Comparison of ENCODE assay signal across 15 cellular contexts in genomic region chr10:126203746-126204145, GRCh38.
"Had no signal": no experiment of that assay in that cellular context is flagged by ENCODE, and none has a peak within 500 bp of the region (broad histone marks: within the 10 kb centered on the region; RNA-seq: fewer than 3 reads in every experiment).

No MANE protein-coding gene starts in this region.

- H3K9me3 ChIP-seq: heart left ventricle, right lobe of liver, spleen, upper lobe of right lung had no signal

- H3K9me3 Mint-ChIP-seq: naive B cell had no signal

- H3K36me3 ChIP-seq: heart left ventricle, right lobe of liver, spleen, upper lobe of right lung, WERI-Rb-1 had no signal

- H3K27ac Mint-ChIP-seq: naive B cell, progenitor cell of endocrine pancreas, T-cell had no signal

- H3K27me3 Mint-ChIP-seq: T-cell had no signal

- H3K27me3 ChIP-seq: heart left ventricle, right lobe of liver, spleen, upper lobe of right lung had no signal

- H3K4me3 Mint-ChIP-seq: naive B cell, T-cell had no signal

- H3K4me1 ChIP-seq: right lobe of liver, spleen, upper lobe of right lung had no signal

- ATAC-seq: heart left ventricle, right lobe of liver, T-cell, upper lobe of right lung had no signal

- H3K36me3 Mint-ChIP-seq: naive B cell, T-cell had no signal

- H3K4me1 Mint-ChIP-seq: naive B cell, T-cell had no signal

- H3K27ac ChIP-seq: heart left ventricle, right lobe of liver, SK-N-MC, spleen, upper lobe of right lung, WERI-Rb-1 had no signal

- H3K4me3 ChIP-seq: heart left ventricle, right lobe of liver, SK-N-MC, spleen, upper lobe of right lung had no signal

- DNase-seq: activated CD4-positive, alpha-beta T cell treated with anti-CD3 and anti-CD28 coated beads, Interleukin-2, amount 50 U/mL, for 1 hour; activated naive CD4-positive, alpha-beta T cell treated with anti-CD3 and anti-CD28 coated beads, Interleukin-2, amount 50 U/mL, for 16 hours; cerebellar nuclear complex; foreskin melanocyte; heart left ventricle; naive B cell; right lobe of liver; spleen; stimulated activated CD4-positive, alpha-beta T cell treated with anti-CD3 and anti-CD28 coated beads, Interleukin-2, amount 100 ng/mL, for 24 hours; stimulated activated naive CD4-positive, alpha-beta T cell; T-cell; upper lobe of right lung; WERI-Rb-1 had no signal
